17 cellular contexts compared by ENCODE assay signal in genomic region chr2:8985561-8986326, GRCh38. TPM values are rescaled to one million over a fixed set of nuclear protein-coding genes. Genes with fewer than 3 reads are reported as not detected.
DNase-seq lines count a peak whose midpoint lies in the region; ATAC-seq and TF ChIP-seq lines count a peak whose summit lies in the region.
"Had no signal": no experiment of that assay in that cellular context is flagged by ENCODE, and none has a peak within 500 bp of the region (broad histone marks: within the 10 kb centered on the region; RNA-seq: fewer than 3 reads in every experiment).

No MANE protein-coding gene starts in this region.

- no peaks in the 10 kb centered on the region for H3K9me3 ChIP-seq in GM23248 (ENCODE audit: low read depth)
- no peaks in the 10 kb centered on the region for H3K9me3 ChIP-seq in HAP-1
- H3K9me3 ChIP-seq in lower lobe of right lung: no peaks in the 10 kb centered on the region
- H3K9me3 ChIP-seq: heart right ventricle, left lung, SJSA1 had no signal

- TF ChIP-seq CTCF in fibroblast of the aortic adventitia (IDR thresholded peaks at IDR 0.05; ENCODE audit: insufficient read depth, low read length) (no peak), lower lobe of right lung (IDR thresholded peaks at IDR 0.05) (no peak)

- in situ Hi-C loops in GM23248 (cut with MboI) (no loop called here), HAP-1 (cut with MboI; ENCODE audit: low sequenced_read_pairs) (no loop called here)

- no peak overlapping the region for H3K9ac ChIP-seq in GM23248

- peaks cover 97% of the 10 kb centered on the region for H3K79me2 ChIP-seq in GM23248 (ENCODE audit: insufficient read depth)

- H3K36me3 Mint-ChIP-seq in stimulated activated naive B cell treated with anti-CD40 and anti-IgM and Interleukin-4, amounts not matched to agents 10 μg/mL and 1 μg/mL and 100 μg/mL, for 72 hours: no peaks in the 10 kb centered on the region

- peaks cover 20 to 48% of the 10 kb centered on the region in 2 donors for H3K4me1 Mint-ChIP-seq in stimulated activated naive B cell treated with anti-CD40 and anti-IgM and Interleukin-4, amounts not matched to agents 10 μg/mL and 1 μg/mL and 100 μg/mL, for 72 hours

- peaks cover 50% of the 10 kb centered on the region for H3F3A ChIP-seq in GM23248 (ENCODE audit: insufficient read depth)

- peak; percentile 70 for DNase-seq in GM23248
- peak; percentile 53 for DNase-seq in RPMI7951 (ENCODE audit: low read depth)
- DNase-seq in fibroblast of the aortic adventitia (ENCODE audit: low read depth): peak; percentile 35
- peak; percentile 17 for DNase-seq in stimulated activated naive B cell treated with anti-CD40 and anti-IgM and Interleukin-4, amounts not matched to agents 10 μg/mL and 1 μg/mL and 100 μg/mL, for 72 hours
- no peak for DNase-seq in HAP-1 (ENCODE audit: low spot score in 2 of 2)
- DNase-seq in lower lobe of right lung: no peak
- DNase-seq: activated CD8-positive, alpha-beta memory T cell treated with anti-CD3 and anti-CD28 coated beads for 24 hours; activated naive CD4-positive, alpha-beta T cell; heart right ventricle; left lung; NCI-H2107; NK-92 treated with Interleukin-12 subunit alpha and Interleukin-12 subunit beta, amount 100 ng/mL, for 24 hours; substantia nigra had no signal

- intact Hi-C loops in lower lobe of right lung (cut with DNase I): no loop called here

- WGBS in GM23248 (ENCODE audit: low coverage in 1 of 2, low lambda C conversion rate in 2 of 2, missing lambda C conversion rate in 2 of 2), 2 experiments: 77 to 83% methylated on average over 4 of the region's 4 CpGs

- no peaks in the 10 kb centered on the region for H3K36me3 ChIP-seq in GM23248 (ENCODE audit: low read depth)
- H3K36me3 ChIP-seq in HAP-1 (replicated peaks): no peaks in the 10 kb centered on the region
- H3K36me3 ChIP-seq in lower lobe of right lung: no peaks in the 10 kb centered on the region
- H3K36me3 ChIP-seq: cardiac muscle cell, heart right ventricle, left lung, SJSA1 had no signal

- H3K4me1 ChIP-seq in GM23248 (ENCODE audit: insufficient read depth) (peaks cover 71% of the 10 kb centered on the region), HAP-1 (peaks cover 18% of the 10 kb centered on the region), lower lobe of right lung (peaks cover 4% of the 10 kb centered on the region)

- peak overlapping the region; percentile 35 to 39 for H3K4me3 Mint-ChIP-seq in stimulated activated naive B cell treated with anti-CD40 and anti-IgM and Interleukin-4, amounts not matched to agents 10 μg/mL and 1 μg/mL and 100 μg/mL, for 72 hours

- H2AFZ ChIP-seq in GM23248: no peak overlapping the region

- H3K27ac ChIP-seq in GM23248 (peak overlapping the region; percentile 66), lower lobe of right lung (no peak overlapping the region)
- H3K27ac ChIP-seq: cardiac muscle cell, heart right ventricle, left lung, SJSA1, VCaP had no signal

- peak overlapping the region; percentile 15 for H3K27ac Mint-ChIP-seq in stimulated activated naive B cell treated with anti-CD40 and anti-IgM and Interleukin-4, amounts not matched to agents 10 μg/mL and 1 μg/mL and 100 μg/mL, for 72 hours

- ATAC-seq in stimulated activated naive B cell treated with anti-CD40 and anti-IgM and Interleukin-4, amounts not matched to agents 10 μg/mL and 1 μg/mL and 100 μg/mL, for 72 hours (replicated peaks): peak; percentile 59 to 60
- ATAC-seq in GM18873 (IDR thresholded peaks at IDR 0.05; ENCODE audit: low FRiP score, unreplicated experiment) (no peak), lower lobe of right lung (no peak)
- ATAC-seq: heart right ventricle, left lung had no signal

- no peaks in the 10 kb centered on the region for H3K9me2 ChIP-seq in GM23248 (ENCODE audit: insufficient read depth)

- H3K9me3 Mint-ChIP-seq in stimulated activated naive B cell treated with anti-CD40 and anti-IgM and Interleukin-4, amounts not matched to agents 10 μg/mL and 1 μg/mL and 100 μg/mL, for 72 hours: no peaks in the 10 kb centered on the region

- H3K27me3 ChIP-seq in GM23248 (replicated peaks; ENCODE audit: insufficient read depth) (no peaks in the 10 kb centered on the region), HAP-1 (ENCODE audit: low read depth) (no peaks in the 10 kb centered on the region), lower lobe of right lung (ENCODE audit: low read depth) (no peaks in the 10 kb centered on the region)
- H3K27me3 ChIP-seq: cardiac muscle cell, heart right ventricle, left lung, SJSA1 had no signal

- H3K4me3 ChIP-seq in GM23248 (no peak overlapping the region), fibroblast of the aortic adventitia (ENCODE audit: low read depth, low read length) (no peak overlapping the region), HAP-1 (no peak overlapping the region), lower lobe of right lung (no peak overlapping the region)
- H3K4me3 ChIP-seq: cardiac muscle cell, heart right ventricle, left lung, SJSA1 had no signal

- H3K4me2 ChIP-seq in GM23248 (ENCODE audit: unreplicated experiment): peak overlapping the region; percentile 59

- no peaks in the 10 kb centered on the region for H4K20me1 ChIP-seq in GM23248 (ENCODE audit: insufficient read depth)

- no peaks in the 10 kb centered on the region for H3K27me3 Mint-ChIP-seq in stimulated activated naive B cell treated with anti-CD40 and anti-IgM and Interleukin-4, amounts not matched to agents 10 μg/mL and 1 μg/mL and 100 μg/mL, for 72 hours

RNA-seq across cellular contexts. Expression of gene MBOAT2, which starts 17.7 kb away (rescaled TPM):
- total RNA-seq in GM23248 (2014; rRNA removed; shearing (Covaris generic)): 87.4 and 116 TPM in 2 replicates
- 103 and 107 TPM in 2 replicates for polyA plus RNA-seq in GM23248 (2016; fragmentation: Nextera tagmentation; extraction: Ambion mirVana)
- 33.9 and 41.1 TPM in 2 replicates for total RNA-seq in RPMI7951 (2014; rRNA removed; shearing (Covaris generic))
- total RNA-seq in fibroblast of the aortic adventitia (ENCODE audit: low replicate concordance): 18.1 and 37.1 TPM in 2 replicates
- total RNA-seq in lower lobe of right lung: 36.5 TPM

Comparison
In these comparisons a context has a peak if more than half of its experiments do, and no peak if none do; other contexts are left out.
1. DNase-seq: peak in GM23248 (single experiment), RPMI7951 (single experiment), fibroblast of the aortic adventitia (single experiment) and stimulated activated naive B cell treated with anti-CD40 and anti-IgM and Interleukin-4, amounts not matched to agents 10 μg/mL and 1 μg/mL and 100 μg/mL, for 72 hours (single experiment); none in HAP-1 (0 of 2) and lower lobe of right lung (single experiment).
2. ATAC-seq: peak in stimulated activated naive B cell treated with anti-CD40 and anti-IgM and Interleukin-4, amounts not matched to agents 10 μg/mL and 1 μg/mL and 100 μg/mL, for 72 hours (2 of 2); none in GM18873 (single experiment) and lower lobe of right lung (0 of 2).